31 cellular contexts compared by ENCODE assay signal in genomic region chr4:12379191-12379590, GRCh38.
"Had no signal": no experiment of that assay in that cellular context is flagged by ENCODE, and none has a peak within 500 bp of the region (broad histone marks: within the 10 kb centered on the region; RNA-seq: fewer than 3 reads in every experiment).

No MANE protein-coding gene starts in this region.

- H3K4me3 Mint-ChIP-seq: naive thymus-derived CD8-positive, alpha-beta T cell; natural killer cell treated with Interleukin-12 subunit alpha and Interleukin-12 subunit beta and Interleukin-15 and Interleukin-18, amount 100 ng/mL, for 72 hours; nephron progenitor cell; neural crest cell; stimulated activated memory B cell treated with anti-CD40 and anti-IgM and Interleukin-4, amounts not matched to agents 10 μg/mL and 1 μg/mL and 100 μg/mL, for 72 hours; stimulated activated naive CD8-positive, alpha-beta T cell treated with anti-CD3 and anti-CD28 coated beads, Interleukin-15, amount 100 ng/mL, for 72 hours; type B pancreatic cell had no signal

- H3K36me3 ChIP-seq: neutrophil, pancreas, prostate gland, right atrium auricular region, spleen, suprapubic skin, tibial artery, transverse colon, upper lobe of right lung, uterus had no signal

- H3K4me1 Mint-ChIP-seq: nephron progenitor cell; neural crest cell; stimulated activated memory B cell treated with anti-CD40 and anti-IgM and Interleukin-4, amounts not matched to agents 10 μg/mL and 1 μg/mL and 100 μg/mL, for 72 hours; stimulated activated naive CD8-positive, alpha-beta T cell treated with anti-CD3 and anti-CD28 coated beads, Interleukin-15, amount 100 ng/mL, for 72 hours had no signal

- H3K36me3 Mint-ChIP-seq: naive thymus-derived CD8-positive, alpha-beta T cell; stimulated activated memory B cell treated with anti-CD40 and anti-IgM and Interleukin-4, amounts not matched to agents 10 μg/mL and 1 μg/mL and 100 μg/mL, for 72 hours; type B pancreatic cell had no signal

- H3K4me2 ChIP-seq: smooth muscle cell had no signal

- H3K27me3 ChIP-seq: neutrophil, pancreas, right atrium auricular region, spleen, suprapubic skin, testis, tibial artery, transverse colon, upper lobe of right lung, uterus had no signal

- H3K9me3 Mint-ChIP-seq: type B pancreatic cell had no signal

- H3K27ac ChIP-seq: neutrophil, pancreas, prostate gland, right atrium auricular region, skin epidermis, spleen, suprapubic skin, testis, tibial artery, transverse colon, upper lobe of right lung, uterus had no signal

- H3K27ac Mint-ChIP-seq: naive thymus-derived CD8-positive, alpha-beta T cell; natural killer cell treated with Interleukin-12 subunit alpha and Interleukin-12 subunit beta and Interleukin-15 and Interleukin-18, amount 100 ng/mL, for 72 hours; nephron progenitor cell; stimulated activated memory B cell treated with anti-CD40 and anti-IgM and Interleukin-4, amounts not matched to agents 10 μg/mL and 1 μg/mL and 100 μg/mL, for 72 hours; type B pancreatic cell had no signal

- ATAC-seq: naive thymus-derived CD8-positive, alpha-beta T cell; natural killer cell treated with Interleukin-12 subunit alpha and Interleukin-12 subunit beta and Interleukin-15 and Interleukin-18, amount 100 ng/mL, for 72 hours; pancreas; sciatic nerve; stimulated activated memory B cell treated with anti-CD40 and anti-IgM and Interleukin-4, amounts not matched to agents 10 μg/mL and 1 μg/mL and 100 μg/mL, for 72 hours; stimulated activated naive CD8-positive, alpha-beta T cell treated with anti-CD3 and anti-CD28 coated beads, Interleukin-15, amount 100 ng/mL, for 72 hours; stimulated activated naive CD8-positive, alpha-beta T cell treated with anti-CD3 and anti-CD28 coated beads, Interleukin-15, Interleukin-2, amounts not matched to agents 100 U/mL and 50 U/mL, for 24 hours; upper lobe of right lung had no signal

- DNase-seq: naive thymus-derived CD8-positive, alpha-beta T cell; nephron progenitor cell; nucleus accumbens; pancreas; retina; spleen; stimulated activated CD4-positive, alpha-beta T cell treated with anti-CD3 and anti-CD28 coated beads, Interleukin-12 subunit alpha, Interleukin-12 subunit beta, amount 100 ng/mL, for 4 hours; stimulated activated CD4-positive, alpha-beta T cell treated with anti-CD3 and anti-CD28 coated beads, Interleukin-1b, Interleukin-23, amount 100 ng/mL, for 48 hours; stimulated activated CD4-positive, alpha-beta T cell treated with anti-CD3 and anti-CD28 coated beads, Interleukin-4, amount 100 ng/mL, for 1 hour; stimulated activated CD4-positive, alpha-beta T cell treated with anti-CD3 and anti-CD28 coated beads, Interleukin-4, amount 100 ng/mL, for 4 hours; stimulated activated CD8-positive, alpha-beta memory T cell treated with anti-CD3 and anti-CD28 coated beads, Interleukin-4, amount 100 ng/mL, for 48 hours; stimulated activated naive CD4-positive, alpha-beta T cell; stimulated activated naive CD8-positive, alpha-beta T cell treated with anti-CD3 and anti-CD28 coated beads, Interleukin-15, amount 100 ng/mL, for 72 hours; stimulated activated naive CD8-positive, alpha-beta T cell treated with anti-CD3 and anti-CD28 coated beads, Interleukin-15, Interleukin-2, amounts not matched to agents 100 U/mL and 50 U/mL, for 24 hours; substantia nigra; testis; tibial artery; transverse colon; upper lobe of right lung; uterus had no signal

- H3K4me1 ChIP-seq: pancreas, prostate gland, right atrium auricular region, spleen, suprapubic skin, testis, tibial artery, transverse colon, upper lobe of right lung, uterus had no signal

- H3K27me3 Mint-ChIP-seq: naive thymus-derived CD8-positive, alpha-beta T cell; natural killer cell treated with Interleukin-12 subunit alpha and Interleukin-12 subunit beta and Interleukin-15 and Interleukin-18, amount 100 ng/mL, for 72 hours; stimulated activated memory B cell treated with anti-CD40 and anti-IgM and Interleukin-4, amounts not matched to agents 10 μg/mL and 1 μg/mL and 100 μg/mL, for 72 hours; stimulated activated naive CD8-positive, alpha-beta T cell treated with anti-CD3 and anti-CD28 coated beads, Interleukin-15, amount 100 ng/mL, for 72 hours; type B pancreatic cell had no signal

- H3K9me3 ChIP-seq: neutrophil, pancreas, prostate gland, testis, tibial artery, upper lobe of right lung, uterus had no signal

- H3K4me3 ChIP-seq: pancreas, prostate gland, right atrium auricular region, skin epidermis, smooth muscle cell, spleen, suprapubic skin, testis, tibial artery, transverse colon, upper lobe of right lung, uterus had no signal
